14 cellular contexts compared by ENCODE assay signal in genomic region chr6:18551228-18551627, GRCh38.
A peak's percentile ranks its signal among the peaks of the same experiment; 100 is the strongest.
DNase-seq lines count a peak whose midpoint lies in the region; ATAC-seq lines count a peak whose summit lies in the region.
"Had no signal": no experiment of that assay in that cellular context is flagged by ENCODE, and none has a peak within 500 bp of the region (broad histone marks: within the 10 kb centered on the region; RNA-seq: fewer than 3 reads in every experiment).

No MANE protein-coding gene starts in this region.

- no peaks in the 10 kb centered on the region for H3K79me1 ChIP-seq in mesendoderm (ENCODE audit: low read length)

- H3K4ac ChIP-seq in mesendoderm (ENCODE audit: low read depth, low read length) = no peak overlapping the region

- DNase-seq in GM23248 (peak; percentile 92), T1000 (lab: John Stamatoyannopoulos, UW) (peak; percentile 3), fibroblast of peridontal ligament (ENCODE audit: extremely low read depth) (peak; percentile 94), NCI-H187 (lab: John Stamatoyannopoulos, UW) (no peak), mesendoderm (no peak)
- DNase-seq: activated effector memory CD4-positive, alpha-beta T cell treated with Interleukin-2 at 50 U/mL for 16 hours; Caco-2; H9; MM.1S; SJCRH30; stimulated activated naive CD4-positive, alpha-beta T cell treated with Interleukin-2 at 50 U/mL for 16 hours had no signal

- H3K79me2 ChIP-seq in GM23248 (ENCODE audit: insufficient read depth) (no peaks in the 10 kb centered on the region), mesendoderm (ENCODE audit: control insufficient read depth, insufficient read depth, low read length) (no peaks in the 10 kb centered on the region)

- no peak overlapping the region for H2BK120ac ChIP-seq in mesendoderm (ENCODE audit: low read depth, low read length)

- H4K8ac ChIP-seq in mesendoderm (ENCODE audit: low read depth, low read length) = no peak overlapping the region

- no peaks in the 10 kb centered on the region for H3K36me3 ChIP-seq in GM23248 (ENCODE audit: low read depth)
- no peaks in the 10 kb centered on the region for H3K36me3 ChIP-seq in skeletal muscle satellite cell (ENCODE audit: insufficient read depth, low read length)
- no peaks in the 10 kb centered on the region for H3K36me3 ChIP-seq in mesendoderm (ENCODE audit: control insufficient read depth, insufficient read depth, low read length)
- H3K36me3 ChIP-seq: cardiac muscle cell, SJCRH30 had no signal

- in situ Hi-C loops in GM23248 (cut with MboI) = no loop called here

- no peak overlapping the region for H2AFZ ChIP-seq in GM23248

- H3K9me2 ChIP-seq in GM23248 (ENCODE audit: insufficient read depth) = no peaks in the 10 kb centered on the region

- H3K9me3 ChIP-seq in GM23248 (ENCODE audit: low read depth) (no peaks in the 10 kb centered on the region), skeletal muscle satellite cell (replicated peaks; ENCODE audit: low read length) (no peaks in the 10 kb centered on the region)
- H3K9me3 ChIP-seq: Caco-2, SJCRH30 had no signal

- no peak overlapping the region for H3K23ac ChIP-seq in mesendoderm (ENCODE audit: low read length)

- H3K4me1 ChIP-seq in GM23248 (ENCODE audit: insufficient read depth) = no peaks in the 10 kb centered on the region
- H3K4me1 ChIP-seq in skeletal muscle satellite cell (ENCODE audit: control insufficient read depth, insufficient read depth, low read length) = peaks cover 13% of the 10 kb centered on the region
- no peaks in the 10 kb centered on the region for H3K4me1 ChIP-seq in mesendoderm (ENCODE audit: control insufficient read depth, low read depth, low read length)
- H3K4me1 ChIP-seq: Caco-2, SJCRH30 had no signal

- peaks cover 5% of the 10 kb centered on the region; the same call in 1 of the 2 replicates for H3F3A ChIP-seq in GM23248 (ENCODE audit: insufficient read depth)

- no peak overlapping the region for H3K56ac ChIP-seq in mesendoderm (ENCODE audit: low read length)

- H3K9ac ChIP-seq in GM23248 = no peak overlapping the region
- no peak overlapping the region for H3K9ac ChIP-seq in skeletal muscle satellite cell (ENCODE audit: low read depth, low read length)
- no peak overlapping the region for H3K9ac ChIP-seq in mesendoderm (ENCODE audit: low read length)

- no peak overlapping the region for H2BK15ac ChIP-seq in mesendoderm (replicated peaks; ENCODE audit: low read depth)

- H3K4me2 ChIP-seq in GM23248 (ENCODE audit: unreplicated experiment) = peak overlapping the region; percentile 25
- peak overlapping the region; percentile 41 for H3K4me2 ChIP-seq in skeletal muscle satellite cell (ENCODE audit: low read length)
- no peak overlapping the region for H3K4me2 ChIP-seq in mesendoderm (ENCODE audit: low read length)

- H2AK5ac ChIP-seq in mesendoderm (ENCODE audit: low read length) = no peak overlapping the region

- H3K27ac ChIP-seq in GM23248 (peak overlapping the region; percentile 24; the same call in 1 of the 2 replicates), mesendoderm (ENCODE audit: low read depth, low read length) (no peak overlapping the region)
- H3K27ac ChIP-seq: cardiac muscle cell, SJCRH30 had no signal

- no peak overlapping the region for H4K5ac ChIP-seq in mesendoderm (ENCODE audit: low read length)

- no peak for ATAC-seq in GM19467 (IDR thresholded peaks at IDR 0.05; ENCODE audit: unreplicated experiment)

- H3K4me3 ChIP-seq in GM23248 (peak overlapping the region; percentile 25), skeletal muscle satellite cell (ENCODE audit: low read length) (no peak overlapping the region), mesendoderm (ENCODE audit: low read length) (no peak overlapping the region)
- H3K4me3 ChIP-seq: cardiac muscle cell, SJCRH30 had no signal

- H3K27me3 ChIP-seq in GM23248 (replicated peaks; ENCODE audit: insufficient read depth) (no peaks in the 10 kb centered on the region), skeletal muscle satellite cell (ENCODE audit: control insufficient read depth, insufficient read depth, low read length) (peaks cover 7% of the 10 kb centered on the region), mesendoderm (ENCODE audit: insufficient read depth, low read length, poor library complexity) (no peaks in the 10 kb centered on the region)
- H3K27me3 ChIP-seq: cardiac muscle cell, SJCRH30 had no signal

- no peak overlapping the region for H2BK5ac ChIP-seq in mesendoderm (ENCODE audit: low read length)

- H4K20me1 ChIP-seq in GM23248 (ENCODE audit: insufficient read depth) = no peaks in the 10 kb centered on the region

- H3K18ac ChIP-seq in mesendoderm (ENCODE audit: low read length) = no peak overlapping the region

- 0 to 2% methylated on average over 2 of the region's 2 CpGs for WGBS in GM23248 (ENCODE audit: low coverage in 1 of 2, low lambda C conversion rate in 2 of 2, missing lambda C conversion rate in 2 of 2), 2 experiments
- WGBS in mesendoderm (ENCODE audit: extremely low coverage, insufficient coverage, low lambda C conversion rate) = no CpG with 5 or more reads among the region's 2 CpGs

Comparison
In these comparisons a context has a peak if more than half of its experiments do, and no peak if none do; other contexts are left out.
1. DNase-seq: peak in GM23248 (single experiment), T1000 (single experiment) and fibroblast of peridontal ligament (single experiment); none in NCI-H187 (0 of 2) and mesendoderm (single experiment).